ENCODE assay signal across 1 cellular context in the genomic region with DNA sequence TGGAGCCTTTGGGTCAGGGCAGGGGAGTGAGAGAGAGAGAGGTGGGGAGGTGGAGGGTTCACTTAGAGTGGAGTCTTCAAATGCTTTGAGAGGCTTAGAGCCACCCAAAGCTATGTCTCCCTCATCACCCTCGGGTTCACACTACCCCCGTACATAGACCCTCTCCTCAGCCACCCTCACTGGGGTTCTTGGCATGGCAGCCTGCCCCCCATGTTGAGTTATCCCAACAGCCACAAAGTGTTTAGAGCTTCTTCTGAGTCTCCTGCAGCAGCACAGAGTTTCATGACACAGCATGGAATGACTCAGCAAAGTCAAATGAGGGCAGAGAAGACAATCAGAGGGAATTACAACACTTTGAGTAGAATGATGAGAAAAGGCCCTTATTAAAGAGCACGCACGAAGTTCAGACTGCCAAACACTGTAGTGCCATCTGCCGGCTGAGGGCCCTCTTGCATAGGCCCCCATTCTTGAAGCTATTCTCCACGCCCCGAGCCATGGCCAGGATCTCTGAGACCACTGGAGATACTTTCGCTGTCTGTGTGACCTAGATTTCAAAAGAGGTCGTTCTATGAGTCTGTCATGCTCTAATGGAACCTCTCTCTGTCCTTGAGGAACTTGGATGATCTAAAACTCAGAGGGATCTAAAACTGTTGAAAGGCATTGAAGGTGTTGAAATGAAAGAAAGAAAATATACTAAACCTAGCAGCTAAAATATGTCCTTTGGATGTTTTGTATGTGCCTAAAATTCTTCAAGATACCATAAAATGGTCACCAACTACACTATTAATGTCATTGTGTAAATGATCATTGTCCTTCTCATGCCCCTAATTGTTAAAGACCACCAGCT.
TF ChIP-seq lines count a peak whose summit lies in the region.

No MANE protein-coding gene starts in this region.

TF ChIP-seq in HEK293, 187 proteins besides CTCF, POLR2A, EP300 and RAD21 (continued from another document):
- TF ChIP-seq, protein P1, sequence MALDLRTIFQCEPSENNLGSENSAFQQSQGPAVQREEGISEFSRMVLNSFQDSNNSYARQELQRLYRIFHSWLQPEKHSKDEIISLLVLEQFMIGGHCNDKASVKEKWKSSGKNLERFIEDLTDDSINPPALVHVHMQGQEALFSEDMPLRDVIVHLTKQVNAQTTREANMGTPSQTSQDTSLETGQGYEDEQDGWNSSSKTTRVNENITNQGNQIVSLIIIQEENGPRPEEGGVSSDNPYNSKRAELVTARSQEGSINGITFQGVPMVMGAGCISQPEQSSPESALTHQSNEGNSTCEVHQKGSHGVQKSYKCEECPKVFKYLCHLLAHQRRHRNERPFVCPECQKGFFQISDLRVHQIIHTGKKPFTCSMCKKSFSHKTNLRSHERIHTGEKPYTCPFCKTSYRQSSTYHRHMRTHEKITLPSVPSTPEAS (tag by site-specific recombination; IDR thresholded peaks at IDR 0.05) = no peak
- TF ChIP-seq ZNF621 (tag by site-specific recombination; IDR thresholded peaks at IDR 0.05) (no peak), PRDM1 (tag by site-specific recombination; IDR thresholded peaks at IDR 0.05) (no peak), ZNF157 (tag by site-specific recombination; IDR thresholded peaks at IDR 0.05) (no peak), ZNF677 (tag by site-specific recombination; IDR thresholded peaks at IDR 0.05) (no peak), ZNF747 (tag by site-specific recombination; IDR thresholded peaks at IDR 0.05) (no peak), ZNF830 (tag by site-specific recombination; IDR thresholded peaks at IDR 0.05; ENCODE audit: low read depth) (no peak), ZNF133 (tag by site-specific recombination; IDR thresholded peaks at IDR 0.05) (no peak), ZFP69B (tag by site-specific recombination; IDR thresholded peaks at IDR 0.05) (no peak), ZSCAN30 (tag by site-specific recombination; IDR thresholded peaks at IDR 0.05) (0 out of 2 replicates have a peak, but pooled peaks have one; percentile 14)
- TF ChIP-seq, protein P2, sequence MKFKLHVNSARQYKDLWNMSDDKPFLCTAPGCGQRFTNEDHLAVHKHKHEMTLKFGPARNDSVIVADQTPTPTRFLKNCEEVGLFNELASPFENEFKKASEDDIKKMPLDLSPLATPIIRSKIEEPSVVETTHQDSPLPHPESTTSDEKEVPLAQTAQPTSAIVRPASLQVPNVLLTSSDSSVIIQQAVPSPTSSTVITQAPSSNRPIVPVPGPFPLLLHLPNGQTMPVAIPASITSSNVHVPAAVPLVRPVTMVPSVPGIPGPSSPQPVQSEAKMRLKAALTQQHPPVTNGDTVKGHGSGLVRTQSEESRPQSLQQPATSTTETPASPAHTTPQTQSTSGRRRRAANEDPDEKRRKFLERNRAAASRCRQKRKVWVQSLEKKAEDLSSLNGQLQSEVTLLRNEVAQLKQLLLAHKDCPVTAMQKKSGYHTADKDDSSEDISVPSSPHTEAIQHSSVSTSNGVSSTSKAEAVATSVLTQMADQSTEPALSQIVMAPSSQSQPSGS (tag by site-specific recombination; IDR thresholded peaks at IDR 0.05; ENCODE audit: low read depth) = no peak
